ENCODE assay signal across 20 cellular contexts in the genomic region with DNA sequence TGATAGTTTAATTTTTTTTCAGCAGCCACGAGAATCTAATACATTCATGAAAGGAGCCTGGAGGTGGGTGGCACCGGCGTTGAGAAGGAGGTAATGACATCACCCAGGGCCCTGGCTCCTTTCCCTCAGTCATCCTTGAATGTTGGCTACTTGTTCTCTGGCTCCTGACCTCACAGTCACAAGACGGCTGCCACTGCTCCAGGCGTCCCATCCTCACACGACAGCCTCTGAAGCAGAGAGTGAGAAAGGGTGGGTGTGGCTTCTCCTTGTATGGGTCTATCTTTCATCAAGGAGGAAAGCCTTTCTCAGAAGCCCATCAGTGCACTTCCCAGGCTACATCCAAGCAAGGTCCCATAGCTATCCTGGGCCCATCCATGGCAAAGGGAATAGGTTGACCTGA.
"Had no signal": no experiment of that assay in that cellular context is flagged by ENCODE, and none has a peak within 500 bp of the region (broad histone marks: within the 10 kb centered on the region; RNA-seq: fewer than 3 reads in every experiment).

No MANE protein-coding gene starts in this region.

- H3K36me3 Mint-ChIP-seq: natural killer cell treated with Interleukin-12 subunit alpha and Interleukin-12 subunit beta and Interleukin-15 and Interleukin-18, amount 100 ng/mL, for 72 hours; stimulated activated naive B cell treated with anti-CD40 and anti-IgM and Interleukin-4, amounts not matched to agents 10 μg/mL and 1 μg/mL and 100 μg/mL, for 72 hours had no signal

- H3K36me3 ChIP-seq: heart right ventricle, left lung, thoracic aorta, transverse colon had no signal

- H3K9me3 ChIP-seq: left lung, psoas muscle, thoracic aorta, transverse colon had no signal

- H3K9me3 Mint-ChIP-seq: natural killer cell treated with Interleukin-12 subunit alpha and Interleukin-12 subunit beta and Interleukin-15 and Interleukin-18, amount 100 ng/mL, for 72 hours; stimulated activated naive CD8-positive, alpha-beta T cell treated with anti-CD3 and anti-CD28 coated beads, Interleukin-15, amount 100 ng/mL, for 72 hours had no signal

- DNase-seq: cortex of kidney; dorsolateral prefrontal cortex; effector CD8-positive, alpha-beta T cell; heart right ventricle; hypothalamus; mesenchymal stem cell; midbrain; retina; stimulated activated CD4-positive, alpha-beta T cell treated with anti-CD3 and anti-CD28 coated beads, Interleukin-2, amount 100 ng/mL, for 24 hours; stimulated activated CD4-positive, alpha-beta T cell treated with anti-CD3 and anti-CD28 coated beads, Interleukin-4, amount 100 ng/mL, for 4 hours; stimulated activated naive B cell treated with anti-CD40 and anti-IgM and Interleukin-4, amounts not matched to agents 10 μg/mL and 1 μg/mL and 100 μg/mL, for 72 hours; stimulated activated naive CD8-positive, alpha-beta T cell treated with anti-CD3 and anti-CD28 coated beads, Interleukin-15, amount 100 ng/mL, for 72 hours; transverse colon had no signal

- H3K4me3 ChIP-seq: dorsolateral prefrontal cortex, heart right ventricle, left lung, lung, psoas muscle, skin epidermis, thoracic aorta, transverse colon had no signal

- H3K4me1 Mint-ChIP-seq: stimulated activated naive B cell treated with anti-CD40 and anti-IgM and Interleukin-4, amounts not matched to agents 10 μg/mL and 1 μg/mL and 100 μg/mL, for 72 hours had no signal

- H3K27ac Mint-ChIP-seq: natural killer cell treated with Interleukin-12 subunit alpha and Interleukin-12 subunit beta and Interleukin-15 and Interleukin-18, amount 100 ng/mL, for 72 hours; stimulated activated naive B cell treated with anti-CD40 and anti-IgM and Interleukin-4, amounts not matched to agents 10 μg/mL and 1 μg/mL and 100 μg/mL, for 72 hours had no signal

- H3K4me3 Mint-ChIP-seq: natural killer cell treated with Interleukin-12 subunit alpha and Interleukin-12 subunit beta and Interleukin-15 and Interleukin-18, amount 100 ng/mL, for 72 hours; stimulated activated naive B cell treated with anti-CD40 and anti-IgM and Interleukin-4, amounts not matched to agents 10 μg/mL and 1 μg/mL and 100 μg/mL, for 72 hours; stimulated activated naive CD8-positive, alpha-beta T cell treated with anti-CD3 and anti-CD28 coated beads, Interleukin-15, amount 100 ng/mL, for 72 hours had no signal

- H3K4me1 ChIP-seq: heart right ventricle, left lung, parathyroid adenoma, psoas muscle, transverse colon had no signal

- H3K27me3 Mint-ChIP-seq: stimulated activated naive CD8-positive, alpha-beta T cell treated with anti-CD3 and anti-CD28 coated beads, Interleukin-15, amount 100 ng/mL, for 72 hours had no signal

- H3K27ac ChIP-seq: dorsolateral prefrontal cortex, heart right ventricle, left lung, parathyroid adenoma, psoas muscle, skin epidermis, thoracic aorta, transverse colon had no signal

- H3K9ac ChIP-seq: parathyroid adenoma had no signal

- H2AFZ ChIP-seq: parathyroid adenoma had no signal
